ENCODE assay signal across 8 cellular contexts in genomic region chr12:6961278-6961694, GRCh38. TPM values are rescaled to one million over a fixed set of nuclear protein-coding genes. Genes with fewer than 3 reads are reported as not detected.
DNase-seq lines count a peak whose midpoint lies in the region; ATAC-seq and TF ChIP-seq lines count a peak whose summit lies in the region.

No MANE protein-coding gene starts in this region.

- H3K9me3 Mint-ChIP-seq in HFFc6 = no peaks in the 10 kb centered on the region

- intact Hi-C loops in left colon (cut with DNase I, micrococcal nuclease) = no loop called here

- H3K27me3 Mint-ChIP-seq in HFFc6 (ENCODE audit: insufficient read depth) = no peaks in the 10 kb centered on the region

- ATAC-seq in left colon = peak; percentile 18
- no peak for ATAC-seq in GM21825 (IDR thresholded peaks at IDR 0.05; ENCODE audit: unreplicated experiment)

- peak overlapping the region; percentile 95 for H3K27ac Mint-ChIP-seq in HFFc6

- H3K36me3 Mint-ChIP-seq in HFFc6 (ENCODE audit: low read depth) = peaks cover 7% of the 10 kb centered on the region

- TF ChIP-seq CTCF in AG10803 (conservative IDR thresholded peaks at IDR 0.05; ENCODE audit: low read length) = no peak
- TF ChIP-seq CTCF in HFFc6 (IDR thresholded peaks at IDR 0.05) = no peak

- peak overlapping the region; percentile 33 for H3K4me3 ChIP-seq in AG10803 (ENCODE audit: low read length)

- peaks cover 25% of the 10 kb centered on the region for H3K4me1 Mint-ChIP-seq in HFFc6 (ENCODE audit: low read depth)

- peak; percentile 66 for DNase-seq in AG10803 (ENCODE audit: low read depth)
- DNase-seq in HFFc6 = no peak
- peak; percentile 92 for DNase-seq in T-helper 22 cell (ENCODE audit: low read depth)
- DNase-seq in astrocyte of the hippocampus (ENCODE audit: low read depth, low spot score) = peak; percentile 30
- DNase-seq in left colon = peak; percentile 82 to 85
- peak; percentile 86 to 89 (median 87) for DNase-seq in stimulated activated CD4-positive, alpha-beta T cell treated with anti-CD3 and anti-CD28 coated beads, TNF-alpha, amount 100 ng/mL, for 1 hour (ENCODE audit: low read depth in 3 of 3, low spot score in 1 of 3)
- no peak for DNase-seq in NCI-H82 (lab: John Stamatoyannopoulos, UW)

- H3K4me3 Mint-ChIP-seq in HFFc6 = peak overlapping the region; percentile 61; the same call in 1 of the 2 replicates

RNA-seq across cellular contexts. Expression of gene PHB2, which starts 9.2 kb away (rescaled TPM):
- total RNA-seq in HFFc6 (2021; fragmentation: NEBNext Ultra II Directional; extraction: Animal tissue kit (Norgen Biotek cat#: 25700)) = 100 to 1,000 TPM; 160 to 198 (median 182) TPM
- 100 to 1,000 TPM; 202 to 249 TPM for total RNA-seq in left colon

RNA-seq across cellular contexts. Expression of gene EMG1, which starts 9.4 kb away (rescaled TPM):
- 10 to 100 TPM; 64.9 to 83.7 (median 75.6) TPM for total RNA-seq in HFFc6 (2021; fragmentation: NEBNext Ultra II Directional; extraction: Animal tissue kit (Norgen Biotek cat#: 25700))
- 10 to 100 TPM; 31.6 to 34.1 TPM for total RNA-seq in left colon

RNA-seq across cellular contexts. Expression of gene PTPN6, which starts 10.1 kb away (rescaled TPM):
- not detected for total RNA-seq in HFFc6 (2021; fragmentation: NEBNext Ultra II Directional; extraction: Animal tissue kit (Norgen Biotek cat#: 25700))
- 10 to 100 TPM; 40.0 to 43.9 TPM for total RNA-seq in left colon

RNA-seq across cellular contexts. Expression of gene C12orf57, which starts 17.5 kb away (rescaled TPM):
- 100 to 1,000 TPM; 115 to 131 (median 123) TPM for total RNA-seq in HFFc6 (2021; fragmentation: NEBNext Ultra II Directional; extraction: Animal tissue kit (Norgen Biotek cat#: 25700))
- 100 to 1,000 TPM; 151 to 168 TPM for total RNA-seq in left colon

RNA-seq across cellular contexts. Expression of gene RNU7-1, which starts 17.7 kb away (rescaled TPM):
- not detected for total RNA-seq in HFFc6 (2021; fragmentation: NEBNext Ultra II Directional; extraction: Animal tissue kit (Norgen Biotek cat#: 25700))
- total RNA-seq in left colon = not detected

Comparison
In these comparisons a context has a peak if more than half of its experiments do, and no peak if none do; other contexts are left out.
1. DNase-seq: peak in AG10803 (single experiment), T-helper 22 cell (single experiment), astrocyte of the hippocampus (single experiment), left colon (2 of 2) and stimulated activated CD4-positive, alpha-beta T cell treated with anti-CD3 and anti-CD28 coated beads, TNF-alpha, amount 100 ng/mL, for 1 hour (3 of 3); none in HFFc6 (single experiment) and NCI-H82 (single experiment).
2. RNA of gene PTPN6, which starts 10.1 kb away (total RNA-seq): 40.0 to 43.9 TPM in left colon; not detected in HFFc6; every median in the first group is over 10 times any median in the second.